In the genomic region with DNA sequence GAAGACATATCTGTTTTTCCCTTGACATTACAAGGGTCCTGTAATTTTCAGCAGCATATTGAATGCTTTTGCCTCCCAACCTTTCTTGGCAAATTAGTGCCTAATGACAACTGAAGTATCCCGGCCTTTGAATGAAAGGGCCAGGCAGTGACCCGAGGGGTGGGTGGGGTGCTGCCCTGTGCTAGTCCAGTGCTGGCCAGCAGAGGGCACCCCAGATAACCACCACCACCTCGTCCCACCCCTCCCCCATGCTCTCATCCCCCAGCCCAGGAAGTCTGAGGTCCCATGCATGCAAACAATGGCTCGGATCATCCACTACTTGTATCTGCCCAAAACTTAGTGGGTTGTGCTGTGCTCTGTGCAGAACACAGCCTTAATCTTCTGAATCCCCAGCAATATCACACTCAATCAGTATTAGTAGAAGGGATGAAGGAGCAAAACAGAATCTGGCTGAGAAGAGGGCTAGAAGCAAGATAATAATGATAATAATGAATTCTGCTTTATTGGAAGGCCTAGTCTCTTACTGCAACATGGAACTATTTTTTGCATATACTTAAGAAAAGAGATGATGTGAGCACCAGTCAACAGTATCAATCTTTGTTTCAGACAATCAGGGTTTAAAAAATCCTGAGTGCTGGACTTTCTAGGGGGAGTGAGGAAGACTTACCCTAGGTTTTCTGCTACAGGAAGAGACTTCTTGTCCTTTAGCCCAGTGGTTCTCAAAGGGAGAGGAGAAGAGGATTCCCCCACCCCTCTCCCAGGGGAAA, we compare ENCODE assay signal across 9 cellular contexts. TPM values are rescaled to one million over a fixed set of nuclear protein-coding genes. Genes with fewer than 3 reads are reported as not detected.
DNase-seq lines count a peak whose midpoint lies in the region; ATAC-seq and TF ChIP-seq lines count a peak whose summit lies in the region.
"Had no signal": no experiment of that assay in that cellular context is flagged by ENCODE, and none has a peak within 500 bp of the region (broad histone marks: within the 10 kb centered on the region; RNA-seq: fewer than 3 reads in every experiment).

No MANE protein-coding gene starts in this region.

- H3K27me3 Mint-ChIP-seq in CD4-positive, CD25-positive, alpha-beta regulatory T cell: peaks cover 40% of the 10 kb centered on the region
- peaks cover 39% of the 10 kb centered on the region for H3K27me3 Mint-ChIP-seq in brain

- no peaks in the 10 kb centered on the region for H3K36me3 Mint-ChIP-seq in CD4-positive, CD25-positive, alpha-beta regulatory T cell
- H3K36me3 Mint-ChIP-seq in brain: no peaks in the 10 kb centered on the region

- H3K27ac Mint-ChIP-seq in CD4-positive, CD25-positive, alpha-beta regulatory T cell: peak overlapping the region in 1 of 3 donors; percentile 48
- peak overlapping the region in 1 of 5 experiments; percentile 66 for H3K27ac Mint-ChIP-seq in brain

- DNase-seq in CD4-positive, CD25-positive, alpha-beta regulatory T cell: peak; percentile 41 to 69 (median 52)
- no peak for DNase-seq in LNCaP clone FGC (ENCODE audit: low read depth)
- peak; percentile 63 for DNase-seq in UCSD-AML1 (lab: John Stamatoyannopoulos, UW; ENCODE audit: unreplicated experiment)
- peak; percentile 87 for DNase-seq in islet precursor cell
- DNase-seq in stimulated activated CD4-positive, alpha-beta T cell treated with anti-CD3 and anti-CD28 coated beads, Interleukin-4, amount 100 ng/mL, for 1 hour: peak; percentile 66
- no peak for DNase-seq in NCI-H1694 treated with DMSO at 0.1 percent for 48 hours (lab: John Stamatoyannopoulos, UW)

- H3K27ac ChIP-seq in CD4-positive, CD25-positive, alpha-beta regulatory T cell (ENCODE audit: insufficient read depth, low read length, poor library complexity, severe bottlenecking): no peak overlapping the region

- peak overlapping the region; percentile 3 for H3K4me3 ChIP-seq in CD4-positive, CD25-positive, alpha-beta regulatory T cell (ENCODE audit: low read depth, low read length)
- H3K4me3 ChIP-seq in LNCaP clone FGC (ENCODE audit: low read depth, low read length): no peak overlapping the region

- peaks cover 4% of the 10 kb centered on the region for H3K27me3 ChIP-seq in CD4-positive, CD25-positive, alpha-beta regulatory T cell (ENCODE audit: control insufficient read depth, insufficient read depth, low read length)

- peak; percentile 71 to 78 for ATAC-seq in CD4-positive, CD25-positive, alpha-beta regulatory T cell (ENCODE audit: low read depth in 2 of 2)
- peak; percentile 60 for ATAC-seq in GM19397 (IDR thresholded peaks at IDR 0.05; ENCODE audit: unreplicated experiment)

- peaks cover 0 to 1% (median 0%) of the 10 kb centered on the region in 7 donors for H3K9me3 Mint-ChIP-seq in CD4-positive, CD25-positive, alpha-beta regulatory T cell
- peaks cover 0 to 6% (median 0%) of the 10 kb centered on the region in 5 experiments for H3K9me3 Mint-ChIP-seq in brain
- H3K9me3 Mint-ChIP-seq: T-helper 1 cell treated with Interleukin-12 subunit alpha and Interleukin-12 subunit beta and Interleukin-4 antibody, amounts not matched to agents 30 μg/mL and 1 μg/mL, for 36 hours had no signal

- H3K9me3 ChIP-seq in CD4-positive, CD25-positive, alpha-beta regulatory T cell (ENCODE audit: control insufficient read depth in 2 of 2, low read length in 2 of 2): no peaks in the 10 kb centered on the region

- H3K4me1 Mint-ChIP-seq in CD4-positive, CD25-positive, alpha-beta regulatory T cell: peaks cover 15 to 43% (median 26%) of the 10 kb centered on the region in 4 donors
- H3K4me1 Mint-ChIP-seq in brain: peaks cover 38% of the 10 kb centered on the region

- no peaks in the 10 kb centered on the region for H3K36me3 ChIP-seq in CD4-positive, CD25-positive, alpha-beta regulatory T cell (ENCODE audit: control insufficient read depth, insufficient read depth, low read length)

- TF ChIP-seq CTCF in LNCaP clone FGC (IDR thresholded peaks at IDR 0.05; ENCODE audit: control insufficient read depth, extremely low read depth, insufficient read depth): peak; percentile 72
- peak; percentile 60 to 88 for TF ChIP-seq CTCF in brain (conservative IDR thresholded peaks at IDR 0.05)

- H3K4me3 Mint-ChIP-seq in CD4-positive, CD25-positive, alpha-beta regulatory T cell: peak overlapping the region; percentile 19 to 55 (median 24)
- H3K4me3 Mint-ChIP-seq in brain: no peak overlapping the region
- H3K4me3 Mint-ChIP-seq: T-helper 1 cell treated with Interleukin-12 subunit alpha and Interleukin-12 subunit beta and Interleukin-4 antibody, amounts not matched to agents 30 μg/mL and 1 μg/mL, for 36 hours had no signal

- H3K4me1 ChIP-seq in CD4-positive, CD25-positive, alpha-beta regulatory T cell (ENCODE audit: control insufficient read depth, insufficient read depth, low read length, poor library complexity, severe bottlenecking): peaks cover 37% of the 10 kb centered on the region

RNA-seq across cellular contexts. Expression of a gene that starts 3.8 kb away (rescaled TPM):
- total RNA-seq in CD4-positive, CD25-positive, alpha-beta regulatory T cell: 0.17 TPM
- under 1 TPM in 2 of 4 donors, not detected in 2; 0.14 to 0.18 TPM for polyA plus RNA-seq in CD4-positive, CD25-positive, alpha-beta regulatory T cell
- polyA plus RNA-seq in brain (ENCODE audit: insufficient read depth, low read depth, low replicate concordance): not detected

Comparison
In these comparisons a context has a peak if more than half of its experiments do, and no peak if none do; other contexts are left out.
1. DNase-seq: peak in CD4-positive, CD25-positive, alpha-beta regulatory T cell (3 of 3), UCSD-AML1 (single experiment), islet precursor cell (single experiment) and stimulated activated CD4-positive, alpha-beta T cell treated with anti-CD3 and anti-CD28 coated beads, Interleukin-4, amount 100 ng/mL, for 1 hour (single experiment); none in LNCaP clone FGC (single experiment) and NCI-H1694 treated with DMSO at 0.1 percent for 48 hours (single experiment).
2. H3K4me3 Mint-ChIP-seq: peak in CD4-positive, CD25-positive, alpha-beta regulatory T cell (4 of 4); none in brain (0 of 5).